8 cellular contexts compared by ENCODE assay signal in the genomic region with DNA sequence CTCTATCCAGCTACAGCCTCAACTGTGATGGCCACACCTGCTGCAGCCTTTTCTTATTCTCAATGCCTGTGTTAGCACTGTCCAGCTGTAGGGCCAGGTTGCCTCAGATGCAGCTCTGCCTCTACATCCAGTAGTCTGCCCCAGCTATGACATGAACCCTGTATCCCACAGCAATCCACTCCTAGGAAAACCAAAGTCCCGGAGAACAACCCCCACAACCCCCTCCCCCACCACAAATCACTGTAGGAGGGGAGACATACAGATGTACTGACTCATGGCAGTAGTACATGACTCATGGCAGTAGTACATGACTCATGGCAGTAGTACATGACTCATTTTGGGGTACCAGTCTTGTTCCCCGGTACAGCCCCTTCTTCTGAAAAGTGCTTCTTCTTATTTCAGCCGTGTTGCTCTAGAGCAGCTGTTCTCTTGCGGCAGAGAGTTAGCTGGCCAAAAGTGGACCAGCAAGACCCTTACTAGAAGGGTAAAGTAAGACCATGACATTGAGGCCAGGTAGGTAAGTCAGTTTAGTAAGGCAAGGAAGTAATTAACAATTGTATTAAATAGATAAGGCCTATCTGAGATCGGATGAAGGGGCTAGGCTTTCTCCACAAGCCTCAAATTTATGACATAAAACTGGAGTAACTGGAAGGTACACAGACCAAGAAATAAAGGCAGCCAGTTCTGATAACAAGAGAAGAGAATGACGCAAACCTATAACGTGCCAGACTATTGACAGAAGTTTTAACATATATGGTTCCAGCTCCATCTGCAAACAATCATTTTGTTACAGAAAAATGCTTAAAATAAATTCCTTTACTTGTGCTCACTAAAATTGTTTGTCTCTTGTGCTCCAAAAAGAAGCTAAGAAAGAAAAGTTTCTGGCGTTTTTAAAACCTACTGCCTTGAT.
A peak's percentile ranks its signal among the peaks of the same experiment; 100 is the strongest.
DNase-seq lines count a peak whose midpoint lies in the region; ATAC-seq and TF ChIP-seq lines count a peak whose summit lies in the region.

No MANE protein-coding gene starts in this region.

- H3K9me3 Mint-ChIP-seq in Caco-2 (ENCODE audit: unreplicated experiment), result peaks cover 10% of the 10 kb centered on the region

- H3K36me3 Mint-ChIP-seq in Caco-2 (ENCODE audit: insufficient read depth, unreplicated experiment), result no peaks in the 10 kb centered on the region

- peaks cover 4% of the 10 kb centered on the region for H3K4me1 Mint-ChIP-seq in Caco-2 (ENCODE audit: low read depth, unreplicated experiment)

- BruUV-seq in Caco-2 (replicated peaks; lab: Mats Ljungman, UMichigan), result no TSS peak

- H3K4me3 ChIP-seq in Caco-2 (ENCODE audit: low read depth, low read length), result no peak overlapping the region

- peak; percentile 52 for DNase-seq in HS-5 (ENCODE audit: low read depth)
- peak; percentile 5 for DNase-seq in inferior parietal cortex (ENCODE audit: extremely low spot score)
- DNase-seq in activated gamma-delta T cell (lab: John Stamatoyannopoulos, UW), result no peak
- DNase-seq in Caco-2, result no peak
- DNase-seq in activated CD8-positive, alpha-beta memory T cell treated with anti-CD3 and anti-CD28 coated beads, Interleukin-2, amount 50 U/mL, for 48 hours, result no peak
- no peak for DNase-seq in GM19238 (ENCODE audit: insufficient read length, low spot score)

- no peaks in the 10 kb centered on the region for H3K36me3 ChIP-seq in Caco-2 (ENCODE audit: control insufficient read depth, insufficient read depth, low read length)

- H3K27ac Mint-ChIP-seq in Caco-2 (ENCODE audit: unreplicated experiment), result no peak overlapping the region

- H3K4me3 Mint-ChIP-seq in Caco-2 (ENCODE audit: unreplicated experiment), result no peak overlapping the region

- POLR2A ChIA-PET in Caco-2 (lab: Charles Lee), result no interaction called here

- ATAC-seq in GM18511 (IDR thresholded peaks at IDR 0.05; ENCODE audit: unreplicated experiment) (peak; percentile 89), GM21825 (IDR thresholded peaks at IDR 0.05; ENCODE audit: unreplicated experiment) (peak; percentile 84)

- intact Hi-C loops in Caco-2 (cut with micrococcal nuclease; ENCODE audit: unreplicated experiment), result no loop called here

- H3K27me3 Mint-ChIP-seq in Caco-2 (ENCODE audit: insufficient read depth, unreplicated experiment), result no peaks in the 10 kb centered on the region

- H3K4me1 ChIP-seq in Caco-2, result peaks cover 20% of the 10 kb centered on the region

- H3K27me3 ChIP-seq in Caco-2 (replicated peaks; ENCODE audit: control insufficient read depth, insufficient read depth, low read length), result no peaks in the 10 kb centered on the region

- TF ChIP-seq CTCF in Caco-2 (IDR thresholded peaks at IDR 0.05; ENCODE audit: insufficient read depth in 1 of 2, low read depth in 1 of 2, low read length in 1 of 2, severe bottlenecking in 1 of 2, unreplicated experiment in 1 of 2), result no peak

- no peaks in the 10 kb centered on the region for H3K9me3 ChIP-seq in Caco-2

- CTCF ChIA-PET in Caco-2 (lab: Charles Lee), result no interaction called here

Comparison
In these comparisons a context has a peak if more than half of its experiments do, and no peak if none do; other contexts are left out.
1. DNase-seq: peak in HS-5 (single experiment) and inferior parietal cortex (single experiment); none in activated gamma-delta T cell (single experiment), Caco-2 (0 of 2), activated CD8-positive, alpha-beta memory T cell treated with anti-CD3 and anti-CD28 coated beads, Interleukin-2, amount 50 U/mL, for 48 hours (single experiment) and GM19238 (single experiment).